Comparison of ENCODE assay signal across 1 cellular context in the genomic region with DNA sequence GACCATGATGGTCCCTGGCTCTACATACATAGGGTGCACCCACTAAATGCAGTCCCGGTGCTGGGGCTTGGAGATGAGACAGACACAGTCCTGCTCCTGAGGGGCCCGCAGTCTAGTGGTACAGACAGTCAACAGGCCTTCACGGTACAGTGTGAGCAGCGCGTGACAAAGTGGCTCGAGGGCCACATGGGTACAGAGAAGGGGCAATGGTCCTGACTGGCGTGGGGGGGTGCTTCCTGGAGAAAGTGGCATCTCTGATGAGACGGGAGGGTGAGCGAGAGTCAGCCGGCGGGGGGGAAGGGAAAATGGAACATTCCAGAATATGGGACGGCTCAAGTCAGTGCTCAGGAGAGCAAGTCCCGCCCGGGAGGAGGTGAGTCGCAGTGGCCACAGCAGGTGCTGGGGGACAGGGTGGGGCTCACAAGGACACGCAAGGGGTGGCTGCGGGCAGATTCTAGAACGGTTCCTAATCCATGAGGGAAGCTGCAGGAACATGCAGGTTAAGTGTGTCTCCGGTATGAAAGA.
A peak's percentile ranks its signal among the peaks of the same experiment; 100 is the strongest.
TF ChIP-seq lines count a peak whose summit lies in the region.

No MANE protein-coding gene starts in this region.

TF ChIP-seq in K562, 482 proteins besides CTCF, POLR2A, EP300 and RAD21:
- no peak for TF ChIP-seq IRF2 (CRISPR knock-in tag; IDR thresholded peaks at IDR 0.05)
- TF ChIP-seq, protein P1, sequence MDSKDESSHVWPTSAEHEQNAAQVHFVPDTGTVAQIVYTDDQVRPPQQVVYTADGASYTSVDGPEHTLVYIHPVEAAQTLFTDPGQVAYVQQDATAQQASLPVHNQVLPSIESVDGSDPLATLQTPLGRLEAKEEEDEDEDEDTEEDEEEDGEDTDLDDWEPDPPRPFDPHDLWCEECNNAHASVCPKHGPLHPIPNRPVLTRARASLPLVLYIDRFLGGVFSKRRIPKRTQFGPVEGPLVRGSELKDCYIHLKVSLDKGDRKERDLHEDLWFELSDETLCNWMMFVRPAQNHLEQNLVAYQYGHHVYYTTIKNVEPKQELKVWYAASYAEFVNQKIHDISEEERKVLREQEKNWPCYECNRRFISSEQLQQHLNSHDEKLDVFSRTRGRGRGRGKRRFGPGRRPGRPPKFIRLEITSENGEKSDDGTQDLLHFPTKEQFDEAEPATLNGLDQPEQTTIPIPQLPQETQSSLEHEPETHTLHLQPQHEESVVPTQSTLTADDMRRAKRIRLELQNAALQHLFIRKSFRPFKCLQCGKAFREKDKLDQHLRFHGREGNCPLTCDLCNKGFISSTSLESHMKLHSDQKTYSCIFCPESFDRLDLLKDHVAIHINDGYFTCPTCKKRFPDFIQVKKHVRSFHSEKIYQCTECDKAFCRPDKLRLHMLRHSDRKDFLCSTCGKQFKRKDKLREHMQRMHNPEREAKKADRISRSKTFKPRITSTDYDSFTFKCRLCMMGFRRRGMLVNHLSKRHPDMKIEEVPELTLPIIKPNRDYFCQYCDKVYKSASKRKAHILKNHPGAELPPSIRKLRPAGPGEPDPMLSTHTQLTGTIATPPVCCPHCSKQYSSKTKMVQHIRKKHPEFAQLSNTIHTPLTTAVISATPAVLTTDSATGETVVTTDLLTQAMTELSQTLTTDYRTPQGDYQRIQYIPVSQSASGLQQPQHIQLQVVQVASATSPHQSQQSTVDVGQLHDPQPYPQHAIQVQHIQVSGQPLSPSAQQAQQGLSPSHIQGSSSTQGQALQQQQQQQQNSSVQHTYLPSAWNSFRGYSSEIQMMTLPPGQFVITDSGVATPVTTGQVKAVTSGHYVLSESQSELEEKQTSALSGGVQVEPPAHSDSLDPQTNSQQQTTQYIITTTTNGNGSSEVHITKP (IDR thresholded peaks at IDR 0.05; ENCODE audit: partially characterized antibody): peak; percentile 91
TF ChIP-seq in K562: peak in this region for 1.
